24 cellular contexts compared by ENCODE assay signal in the genomic region with DNA sequence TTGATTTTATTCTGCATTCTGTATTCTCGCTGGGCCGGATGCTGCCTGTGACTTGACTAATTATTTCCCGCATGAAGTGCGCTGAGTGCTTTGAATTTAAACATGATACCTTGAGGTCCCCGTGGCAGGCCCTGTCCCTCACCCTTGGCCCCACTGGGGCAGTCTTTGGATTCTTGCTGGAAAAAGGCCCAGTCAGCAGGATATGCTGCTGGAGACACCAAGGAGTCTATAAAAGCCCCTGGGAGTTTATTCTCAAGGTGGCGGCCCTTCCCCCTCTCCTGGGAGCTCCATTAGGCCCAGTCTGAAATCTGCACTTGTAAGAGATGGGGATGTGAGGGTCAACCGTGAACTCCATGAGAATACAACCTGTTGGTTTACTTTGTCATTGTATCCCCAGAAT.
DNase-seq lines count a peak whose midpoint lies in the region; ATAC-seq, FAIRE-seq and TF ChIP-seq lines count a peak whose summit lies in the region.
"Had no signal": no experiment of that assay in that cellular context is flagged by ENCODE, and none has a peak within 500 bp of the region (broad histone marks: within the 10 kb centered on the region; RNA-seq: fewer than 3 reads in every experiment).

No MANE protein-coding gene starts in this region.

- no peak for TF ChIP-seq RAD21 in HepG2 (CRISPR knock-in tag; IDR thresholded peaks at IDR 0.05)

- no peak overlapping the region for H2BK5ac ChIP-seq in neuronal stem cell (ENCODE audit: low read length)

- no peak overlapping the region for H2AK5ac ChIP-seq in neuronal stem cell (ENCODE audit: low read depth, low read length)

- H3K9me3 ChIP-seq in HepG2 (ENCODE audit: low read length) (no peaks in the 10 kb centered on the region), right lobe of liver (no peaks in the 10 kb centered on the region), neuronal stem cell (replicated peaks in 1 of 2; ENCODE audit: control insufficient read depth in 2 of 2, insufficient read depth in 1 of 2, low read depth in 1 of 2, low read length in 2 of 2) (no peaks in the 10 kb centered on the region), Peyer's patch (no peaks in the 10 kb centered on the region)
- H3K9me3 ChIP-seq: BLaER1, Caco-2, HAP-1 had no signal

- TF ChIP-seq EP300 in HepG2 (IDR thresholded peaks at IDR 0.05; ENCODE audit: low read depth in 2 of 2, low read length in 2 of 2) (no peak), HepG2 (CRISPR knock-in tag; IDR thresholded peaks at IDR 0.05; ENCODE audit: borderline replicate concordance) (no peak)

- H3K9me3 Mint-ChIP-seq in nephron = no peaks in the 10 kb centered on the region
- H3K9me3 Mint-ChIP-seq: CD8-positive, alpha-beta T cell had no signal

- H3K4me1 Mint-ChIP-seq in nephron = peaks cover 12% of the 10 kb centered on the region
- H3K4me1 Mint-ChIP-seq: B cell; CD4-positive, CD25-positive, alpha-beta regulatory T cell had no signal

- no peak for FAIRE-seq in HepG2 (lab: Jason Lieb, UNC)
- FAIRE-seq: A204.1, G401.6, GM12892, H54 had no signal

- CTCF ChIA-PET in HepG2 (lab: Yijun Ruan, JAX; ENCODE audit: low intra/inter-chr PET ratio, low total read pairs) = no interaction called here

- no peak overlapping the region for H2BK12ac ChIP-seq in neuronal stem cell (ENCODE audit: low read length)

- no peak overlapping the region for H2BK120ac ChIP-seq in neuronal stem cell (ENCODE audit: low read depth, low read length)

- in situ Hi-C loops in HepG2 (cut with HindIII; ENCODE audit: extremely low pct_ligation_motif_present, low pct_unique_long_range_greater_than_20kb) = no loop called here

- H3K27me3 ChIP-seq in HepG2 (ENCODE audit: control insufficient read depth in 1 of 2, insufficient read depth in 2 of 2, low read length in 2 of 2) (peaks cover 0 to 13% of the 10 kb centered on the region in 2 experiments; a peak in 2 of 5 replicates), right lobe of liver (no peaks in the 10 kb centered on the region), neuronal stem cell (ENCODE audit: control insufficient read depth in 3 of 3, insufficient read depth in 3 of 3, low read depth in 1 of 3, low read length in 3 of 3) (no peaks in the 10 kb centered on the region), Peyer's patch (no peaks in the 10 kb centered on the region)
- H3K27me3 ChIP-seq: BLaER1 had no signal

- H4K91ac ChIP-seq in neuronal stem cell (ENCODE audit: low read depth, low read length, poor library complexity) = no peak overlapping the region

- 43% methylated on average over 7 of the region's 7 CpGs for WGBS in HepG2 (ENCODE audit: low lambda C conversion rate)
- 65% methylated on average over 5 of the region's 7 CpGs for WGBS in right lobe of liver (ENCODE audit: insufficient coverage, low coverage, low lambda C conversion rate, missing lambda C conversion rate)
- no CpG with 5 or more reads among the region's 7 CpGs for WGBS in neuronal stem cell (ENCODE audit: extremely low coverage in 2 of 2, insufficient read length in 2 of 2, insufficient replicate concordance in 1 of 2), 2 donors

- no peaks in the 10 kb centered on the region for H4K20me1 ChIP-seq in HepG2 (ENCODE audit: insufficient read depth, low read length)
- H4K20me1 ChIP-seq: BLaER1 had no signal

- no peak overlapping the region for H3K23ac ChIP-seq in neuronal stem cell (ENCODE audit: low read depth, low read length, poor library complexity)

- ATAC-seq in HepG2 (no peak), right lobe of liver (no peak)
- ATAC-seq: CD8-positive, alpha-beta T cell had no signal

- no peak overlapping the region for H3K14ac ChIP-seq in neuronal stem cell (ENCODE audit: low read length)

- H3K9ac ChIP-seq in HepG2 (ENCODE audit: insufficient read depth, low read depth, low read length) = no peak overlapping the region
- no peak overlapping the region for H3K9ac ChIP-seq in neuronal stem cell (ENCODE audit: low read depth, low read length, poor library complexity)
- H3K9ac ChIP-seq: BLaER1 had no signal

- TF ChIP-seq POLR2A in HepG2 (IDR thresholded peaks at IDR 0.05; ENCODE audit: insufficient read depth in 1 of 2, low read depth in 2 of 2, low read length in 2 of 2) (no peak), right lobe of liver (IDR thresholded peaks at IDR 0.05) (no peak), Peyer's patch (IDR thresholded peaks at IDR 0.05) (no peak)

- TF ChIP-seq CTCF in HepG2 (CRISPR knock-in tag; IDR thresholded peaks at IDR 0.05) (no peak), right lobe of liver (IDR thresholded peaks at IDR 0.05) (no peak), nephron (IDR thresholded peaks at IDR 0.05; ENCODE audit: unreplicated experiment in 3 of 3) (no peak), Peyer's patch (IDR thresholded peaks at IDR 0.05) (no peak)

- no peaks in the 10 kb centered on the region for H3K4me1 ChIP-seq in HepG2 (ENCODE audit: insufficient read depth, low read length)
- no peaks in the 10 kb centered on the region for H3K4me1 ChIP-seq in right lobe of liver
- peaks cover 0 to 6% of the 10 kb centered on the region in 2 donors for H3K4me1 ChIP-seq in neuronal stem cell (ENCODE audit: control insufficient read depth in 2 of 2, insufficient read depth in 1 of 2, low read depth in 1 of 2, low read length in 2 of 2)
- no peaks in the 10 kb centered on the region for H3K4me1 ChIP-seq in Peyer's patch
- H3K4me1 ChIP-seq: Caco-2, HAP-1 had no signal

- intact Hi-C loops in HepG2 (cut with micrococcal nuclease; ENCODE audit: unreplicated experiment) = no loop called here
- intact Hi-C loops in right lobe of liver (cut with DNase I) = no loop called here

- POLR2A ChIA-PET in HepG2 (lab: Yijun Ruan, JAX) = no interaction called here

- BruUV-seq in HepG2 (replicated peaks; lab: Mats Ljungman, UMichigan) = no TSS peak

- peak overlapping the region; percentile 17 to 81 (median 62) for H3K27ac Mint-ChIP-seq in nephron
- H3K27ac Mint-ChIP-seq: B cell; CD4-positive, CD25-positive, alpha-beta regulatory T cell; CD8-positive, alpha-beta T cell; HFFc6 had no signal

- no peak overlapping the region for H3K18ac ChIP-seq in neuronal stem cell (ENCODE audit: low read length)

- no peak overlapping the region for H3K4ac ChIP-seq in neuronal stem cell (ENCODE audit: low read length)

- H3K27ac ChIP-seq in HepG2 (ENCODE audit: extremely low read length, insufficient read depth, low read length) (no peak overlapping the region), right lobe of liver (no peak overlapping the region), neuronal stem cell (replicated peaks; ENCODE audit: low read length) (peak overlapping the region; percentile 52), Peyer's patch (no peak overlapping the region)
- H3K27ac ChIP-seq: 22Rv1, BLaER1, C4-2B had no signal

- H3K4me3 ChIP-seq in HepG2 (replicated peaks in 1 of 3; ENCODE audit: insufficient read depth in 1 of 3, low read depth in 2 of 3, low read length in 3 of 3) = no peak overlapping the region
- no peak overlapping the region for H3K4me3 ChIP-seq in right lobe of liver
- H3K4me3 ChIP-seq in neuronal stem cell (ENCODE audit: low read length in 2 of 2) = no peak overlapping the region
- H3K4me3 ChIP-seq in Peyer's patch = no peak overlapping the region
- H3K4me3 ChIP-seq: BLaER1, HAP-1 had no signal

- no peaks in the 10 kb centered on the region for H3K27me3 Mint-ChIP-seq in nephron (ENCODE audit: low read depth)
- H3K27me3 Mint-ChIP-seq: CD4-positive, CD25-positive, alpha-beta regulatory T cell had no signal

- no peak overlapping the region for H4K8ac ChIP-seq in neuronal stem cell (ENCODE audit: low read depth, low read length)

- no peaks in the 10 kb centered on the region for H3K36me3 Mint-ChIP-seq in nephron (ENCODE audit: low read depth)
- H3K36me3 Mint-ChIP-seq: CD4-positive, CD25-positive, alpha-beta regulatory T cell; CD8-positive, alpha-beta T cell had no signal

- no peaks in the 10 kb centered on the region for H3K79me1 ChIP-seq in neuronal stem cell (ENCODE audit: low read depth, low read length)

- no peak overlapping the region for H3K4me3 Mint-ChIP-seq in nephron
- H3K4me3 Mint-ChIP-seq: B cell; CD4-positive, CD25-positive, alpha-beta regulatory T cell; CD8-positive, alpha-beta T cell; HFFc6 had no signal

- H2AFZ ChIP-seq in HepG2 (ENCODE audit: low read length) (no peak overlapping the region), neuronal stem cell (ENCODE audit: low read length) (no peak overlapping the region)

- no peak overlapping the region for H2BK15ac ChIP-seq in neuronal stem cell (ENCODE audit: low read length)

- DNase-seq in HepG2 (ENCODE audit: low spot score) (no peak), right lobe of liver (no peak), neuronal stem cell (ENCODE audit: low spot score) (no peak), NCI-H128 (lab: John Stamatoyannopoulos, UW; ENCODE audit: unreplicated experiment) (no peak), inferior parietal cortex (ENCODE audit: extremely low spot score) (no peak), Peyer's patch (no peak), NCI-H1092 treated with DMSO at 0.1 percent for 48 hours (lab: John Stamatoyannopoulos, UW) (no peak)
- DNase-seq: Caco-2; CD4-positive, CD25-positive, alpha-beta regulatory T cell; CD8-positive, alpha-beta T cell; DMS153; DND-41; GOT3; HFFc6 had no signal

- no peak overlapping the region for H3K4me2 ChIP-seq in HepG2 (ENCODE audit: low read depth, low read length)
- no peak overlapping the region for H3K4me2 ChIP-seq in neuronal stem cell (ENCODE audit: insufficient read depth, low read length, poor library complexity, severe bottlenecking)

- H3K79me2 ChIP-seq in HepG2 (ENCODE audit: insufficient read depth, low read length) = no peaks in the 10 kb centered on the region

- H3K36me3 ChIP-seq in HepG2 (replicated peaks in 1 of 2; ENCODE audit: control insufficient read depth in 1 of 2, insufficient read depth in 2 of 2, low read length in 2 of 2) (no peaks in the 10 kb centered on the region), right lobe of liver (no peaks in the 10 kb centered on the region), neuronal stem cell (replicated peaks in 1 of 2; ENCODE audit: control insufficient read depth in 2 of 2, insufficient read depth in 2 of 2, low read length in 2 of 2) (no peaks in the 10 kb centered on the region), Peyer's patch (no peaks in the 10 kb centered on the region)
- H3K36me3 ChIP-seq: BLaER1, HAP-1 had no signal

TF ChIP-seq in HepG2, 621 proteins besides CTCF, POLR2A, EP300 and RAD21:
- peak; percentile 71 to 73 for TF ChIP-seq MAFK (conservative IDR thresholded peaks at IDR 0.05 in 1 of 2, IDR thresholded peaks at IDR 0.05 in 1 of 2; ENCODE audit: low read length in 2 of 2)
- TF ChIP-seq MAFF (IDR thresholded peaks at IDR 0.05; ENCODE audit: low read depth, low read length) = peak; percentile 50; the same call in 1 of the 2 replicates
- no peak for TF ChIP-seq ZNF10 (CRISPR knock-in tag; IDR thresholded peaks at IDR 0.05; ENCODE audit: borderline replicate concordance, low read depth)
